ENCODE assay signal across 26 cellular contexts in the genomic region with DNA sequence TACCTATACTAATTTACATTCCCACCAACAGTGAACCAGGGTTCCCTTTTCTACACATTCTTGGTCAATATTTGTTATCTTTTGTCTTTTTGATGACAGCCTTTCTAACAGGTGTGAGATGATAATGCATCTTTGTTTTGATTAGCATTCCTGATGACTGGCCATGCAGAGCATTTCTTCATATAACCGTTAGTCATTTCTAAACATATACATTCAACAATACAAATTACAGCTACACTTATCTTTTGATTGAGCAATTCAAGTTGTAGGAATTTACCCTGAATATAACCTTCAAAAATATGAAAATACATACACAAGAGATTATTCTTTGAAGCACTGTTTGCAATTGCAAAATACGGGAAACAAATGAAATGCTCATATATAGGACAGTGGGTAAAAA.
DNase-seq lines count a peak whose midpoint lies in the region; ATAC-seq and TF ChIP-seq lines count a peak whose summit lies in the region.
"Had no signal": no experiment of that assay in that cellular context is flagged by ENCODE, and none has a peak within 500 bp of the region (broad histone marks: within the 10 kb centered on the region; RNA-seq: fewer than 3 reads in every experiment).

No MANE protein-coding gene starts in this region.

- H3K79me2 ChIP-seq in PC-3 (ENCODE audit: low read length) (no peaks in the 10 kb centered on the region), fibroblast of lung (ENCODE audit: control insufficient read depth, insufficient read depth, low read length) (no peaks in the 10 kb centered on the region)

- H3K4me1 ChIP-seq in PC-3 (ENCODE audit: insufficient read depth, low read length) (no peaks in the 10 kb centered on the region), fibroblast of lung (ENCODE audit: control insufficient read depth, extremely low read depth, insufficient read depth, low read length) (no peaks in the 10 kb centered on the region), tibial nerve (no peaks in the 10 kb centered on the region)
- H3K4me1 ChIP-seq: sigmoid colon, SJSA1, tibial artery had no signal

- no peak overlapping the region for H3K4me2 ChIP-seq in PC-3 (ENCODE audit: low read length)
- no peak overlapping the region for H3K4me2 ChIP-seq in fibroblast of lung (ENCODE audit: extremely low read depth, insufficient read depth, low read length)

- H3K4me3 Mint-ChIP-seq in stimulated activated memory B cell treated with anti-CD40 and anti-IgM and Interleukin-4, amounts not matched to agents 10 μg/mL and 1 μg/mL and 100 μg/mL, for 72 hours, result no peak overlapping the region
- H3K4me3 Mint-ChIP-seq: CD8-positive, alpha-beta T cell; IgD-negative memory B cell; memory B cell; stimulated activated naive CD8-positive, alpha-beta T cell treated with anti-CD3 and anti-CD28 coated beads, Interleukin-15, amount 100 ng/mL, for 72 hours had no signal

- H2AFZ ChIP-seq in PC-3 (ENCODE audit: low read length) (no peak overlapping the region), fibroblast of lung (ENCODE audit: low read length) (no peak overlapping the region)

- H3K9me3 Mint-ChIP-seq in stimulated activated memory B cell treated with anti-CD40 and anti-IgM and Interleukin-4, amounts not matched to agents 10 μg/mL and 1 μg/mL and 100 μg/mL, for 72 hours, result no peaks in the 10 kb centered on the region
- H3K9me3 Mint-ChIP-seq: CD8-positive, alpha-beta T cell; IgD-negative memory B cell had no signal

- H3K27ac ChIP-seq in PC-3 (ENCODE audit: low read length) (no peak overlapping the region), fibroblast of lung (ENCODE audit: insufficient read depth, low read length) (no peak overlapping the region), tibial nerve (no peak overlapping the region)
- H3K27ac ChIP-seq: cardiac muscle cell, sigmoid colon, SJSA1, tibial artery had no signal

- H3K27me3 ChIP-seq in PC-3 (ENCODE audit: low read length), result no peaks in the 10 kb centered on the region
- H3K27me3 ChIP-seq in fibroblast of lung (ENCODE audit: control insufficient read depth, insufficient read depth, low read length), result no peaks in the 10 kb centered on the region
- no peaks in the 10 kb centered on the region for H3K27me3 ChIP-seq in tibial nerve
- H3K27me3 ChIP-seq: cardiac muscle cell, sigmoid colon, SJSA1, tibial artery had no signal

- H3K9ac ChIP-seq in PC-3 (ENCODE audit: low read length) (no peak overlapping the region), fibroblast of lung (ENCODE audit: insufficient read depth, low read length) (no peak overlapping the region)

- CTCF ChIA-PET in PC-3 (lab: Charles Lee), result no interaction called here

- DNase-seq in HS-27A (ENCODE audit: low read depth) (peak; percentile 7), PC-3 (peak; percentile 13), fibroblast of lung (ENCODE audit: low read depth in 2 of 2) (peak; percentile 18 to 55), tibial nerve (ENCODE audit: low spot score in 2 of 2) (no peak), HuH-7.5 (ENCODE audit: low spot score) (no peak), NCI-H82 (lab: John Stamatoyannopoulos, UW) (no peak)
- DNase-seq: activated CD4-positive, CD25-positive, alpha-beta regulatory T cell treated with anti-CD3 and anti-CD28 coated beads, Interleukin-2, amount 50 U/mL, for 72 hours; activated gamma-delta T cell treated with Interleukin-2 at 50 U/mL for 16 hours; activated T-cell treated with anti-CD3 and anti-CD28 coated beads, Interleukin-2, amount 50 U/mL, for 1 hour; AML-193; CD8-positive, alpha-beta T cell; head of caudate nucleus; left colon; NCI-H446 treated with DMSO at 0.1 percent for 48 hours; sigmoid colon; stimulated activated CD4-positive, alpha-beta T cell treated with anti-CD3 and anti-CD28 coated beads, Interleukin-15, amount 100 ng/mL, for 24 hours; stimulated activated naive CD8-positive, alpha-beta T cell treated with anti-CD3 and anti-CD28 coated beads, Interleukin-15, amount 100 ng/mL, for 72 hours; T-helper 1 cell; tibial artery had no signal

- no peak overlapping the region for H3K4me3 ChIP-seq in PC-3 (ENCODE audit: low read length)
- H3K4me3 ChIP-seq in fibroblast of lung (replicated peaks in 1 of 4; ENCODE audit: control extremely low read depth in 1 of 4, insufficient read depth in 1 of 4, low read depth in 3 of 4, low read length in 4 of 4), result no peak overlapping the region
- no peak overlapping the region for H3K4me3 ChIP-seq in tibial nerve
- H3K4me3 ChIP-seq: cardiac muscle cell, GM12878, sigmoid colon, SJSA1, tibial artery had no signal

- WGBS in tibial nerve, 2 donors, result 59 to 85% methylated on average over 2 of the region's 2 CpGs

- TF ChIP-seq CTCF in PC-3 (conservative IDR thresholded peaks at IDR 0.05; ENCODE audit: low read depth, low read length), result no peak
- TF ChIP-seq CTCF in fibroblast of lung (conservative IDR thresholded peaks at IDR 0.05 in 1 of 2, IDR thresholded peaks at IDR 0.05 in 1 of 2; ENCODE audit: low read depth in 1 of 2, low read length in 2 of 2), result no peak
- no peak for TF ChIP-seq CTCF in tibial nerve (IDR thresholded peaks at IDR 0.05)

- H3K9me2 ChIP-seq in PC-3 (replicated peaks; ENCODE audit: low read length), result no peaks in the 10 kb centered on the region

- TF ChIP-seq EP300 in tibial nerve (IDR thresholded peaks at IDR 0.05), result no peak

- no peaks in the 10 kb centered on the region for H3F3A ChIP-seq in PC-3 (ENCODE audit: low read length, unreplicated experiment)

- ATAC-seq in PC-3, result no peak
- ATAC-seq in stimulated activated memory B cell treated with anti-CD40 and anti-IgM and Interleukin-4, amounts not matched to agents 10 μg/mL and 1 μg/mL and 100 μg/mL, for 72 hours, result no peak
- ATAC-seq: CD8-positive, alpha-beta T cell; GM12878; left colon; Panc1; stimulated activated naive CD8-positive, alpha-beta T cell treated with anti-CD3 and anti-CD28 coated beads, Interleukin-15, amount 100 ng/mL, for 72 hours had no signal

- BruUV-seq in PC-3 (replicated peaks; lab: Mats Ljungman, UMichigan), result no TSS peak

- no peaks in the 10 kb centered on the region for H3K9me3 ChIP-seq in PC-3 (ENCODE audit: low read length)
- no peaks in the 10 kb centered on the region for H3K9me3 ChIP-seq in fibroblast of lung (ENCODE audit: control insufficient read depth, insufficient read depth, low read depth, low read length)
- no peaks in the 10 kb centered on the region for H3K9me3 ChIP-seq in tibial nerve
- H3K9me3 ChIP-seq: sigmoid colon, SJSA1, tibial artery had no signal

- H3K4me1 Mint-ChIP-seq in stimulated activated memory B cell treated with anti-CD40 and anti-IgM and Interleukin-4, amounts not matched to agents 10 μg/mL and 1 μg/mL and 100 μg/mL, for 72 hours, result peaks cover 43% of the 10 kb centered on the region
- H3K4me1 Mint-ChIP-seq: stimulated activated naive CD8-positive, alpha-beta T cell treated with anti-CD3 and anti-CD28 coated beads, Interleukin-15, amount 100 ng/mL, for 72 hours had no signal

- H3K27ac Mint-ChIP-seq in stimulated activated memory B cell treated with anti-CD40 and anti-IgM and Interleukin-4, amounts not matched to agents 10 μg/mL and 1 μg/mL and 100 μg/mL, for 72 hours, result peak overlapping the region; percentile 6
- H3K27ac Mint-ChIP-seq: CD8-positive, alpha-beta T cell; IgD-negative memory B cell; memory B cell; stimulated activated naive CD8-positive, alpha-beta T cell treated with anti-CD3 and anti-CD28 coated beads, Interleukin-15, amount 100 ng/mL, for 72 hours had no signal

- H3K36me3 ChIP-seq in PC-3 (ENCODE audit: low read depth, low read length) (peaks cover 8% of the 10 kb centered on the region; the same call in 1 of the 2 replicates), fibroblast of lung (ENCODE audit: control insufficient read depth, insufficient read depth, low read length) (no peaks in the 10 kb centered on the region), tibial nerve (peaks cover 0 to 12% (median 0%) of the 10 kb centered on the region in 3 donors)
- H3K36me3 ChIP-seq: cardiac muscle cell had no signal

- intact Hi-C loops in PC-3 (cut with micrococcal nuclease), result no loop called here

- POLR2A ChIA-PET in PC-3 (lab: Charles Lee; ENCODE audit: unreplicated experiment), result no interaction called here

- H3K36me3 Mint-ChIP-seq in stimulated activated memory B cell treated with anti-CD40 and anti-IgM and Interleukin-4, amounts not matched to agents 10 μg/mL and 1 μg/mL and 100 μg/mL, for 72 hours, result peaks cover 80% of the 10 kb centered on the region

- no peak for TF ChIP-seq POLR2A in tibial nerve (IDR thresholded peaks at IDR 0.05)

- H4K20me1 ChIP-seq in PC-3 (ENCODE audit: low read length), result no peaks in the 10 kb centered on the region
- no peaks in the 10 kb centered on the region for H4K20me1 ChIP-seq in fibroblast of lung (ENCODE audit: control insufficient read depth, extremely low read depth, insufficient read depth, low read length)

- no peaks in the 10 kb centered on the region for H3K27me3 Mint-ChIP-seq in stimulated activated memory B cell treated with anti-CD40 and anti-IgM and Interleukin-4, amounts not matched to agents 10 μg/mL and 1 μg/mL and 100 μg/mL, for 72 hours
- H3K27me3 Mint-ChIP-seq: IgD-negative memory B cell; memory B cell; stimulated activated naive CD8-positive, alpha-beta T cell treated with anti-CD3 and anti-CD28 coated beads, Interleukin-15, amount 100 ng/mL, for 72 hours had no signal

Comparison
In these comparisons a context has a peak if more than half of its experiments do, and no peak if none do; other contexts are left out.
1. DNase-seq: peak in HS-27A (single experiment), PC-3 (single experiment) and fibroblast of lung (2 of 2); none in tibial nerve (0 of 2), HuH-7.5 (single experiment) and NCI-H82 (single experiment).